19 cellular contexts compared by ENCODE assay signal in the genomic region with DNA sequence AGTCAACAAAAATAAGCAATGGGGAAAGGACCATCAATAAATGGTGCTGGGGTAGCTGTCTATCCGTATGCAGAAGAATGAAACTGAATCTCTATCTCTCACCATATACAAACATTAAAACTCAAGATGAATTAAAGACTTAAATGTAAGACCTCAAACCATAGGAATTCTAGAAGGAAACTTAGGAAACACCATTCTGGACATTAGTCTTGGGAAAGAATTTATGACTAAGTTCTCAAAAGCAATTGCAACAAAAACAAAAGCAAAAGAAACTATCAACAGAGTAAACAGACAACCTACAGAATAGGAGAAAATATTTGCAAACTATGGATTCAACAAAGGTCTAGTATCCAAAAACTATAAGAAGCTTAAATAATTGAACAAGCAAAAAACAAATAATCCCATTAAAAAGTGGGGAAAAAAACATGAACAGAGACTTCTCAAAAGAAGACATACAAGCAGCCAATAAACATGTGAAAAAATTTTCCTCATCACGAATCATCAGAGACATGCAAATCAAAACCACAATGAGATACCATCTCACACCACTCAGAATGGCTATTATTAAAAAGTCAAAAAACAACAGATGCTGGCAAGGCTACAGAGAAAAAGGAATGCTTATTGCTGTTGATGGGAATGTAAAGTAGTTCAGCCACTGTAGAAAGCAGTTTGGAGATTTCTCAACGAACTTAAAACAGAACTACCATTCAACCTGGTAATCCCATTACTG.
"Had no signal": no experiment of that assay in that cellular context is flagged by ENCODE, and none has a peak within 500 bp of the region (broad histone marks: within the 10 kb centered on the region; RNA-seq: fewer than 3 reads in every experiment).

No MANE protein-coding gene starts in this region.

- DNase-seq: activated CD4-positive, alpha-beta T cell treated with anti-CD3 and anti-CD28 coated beads for 48 hours; activated CD8-positive, alpha-beta memory T cell treated with anti-CD3 and anti-CD28 coated beads, Interleukin-2, amount 50 U/mL, for 48 hours; activated CD8-positive, alpha-beta T cell treated with anti-CD3 and anti-CD28 coated beads, Interleukin-2, amount 10 ng/mL, durations not matched to agents 7 days and 5 days; activated naive CD4-positive, alpha-beta T cell treated with anti-CD3 and anti-CD28 coated beads, Interleukin-2, amount 10 ng/mL, durations not matched to agents 7 days and 5 days; amniotic stem cell; brain microvascular endothelial cell; dermis blood vessel endothelial cell; endodermal cell; gastrocnemius medialis; heart right ventricle; islet precursor cell; left ventricle myocardium superior; mesendoderm; sigmoid colon; stimulated activated CD4-positive, alpha-beta T cell treated with anti-CD3 and anti-CD28 coated beads, Interleukin-4, amount 100 ng/mL, for 4 hours; stimulated activated naive CD8-positive, alpha-beta T cell treated with anti-CD3 and anti-CD28 coated beads, Interleukin-15, amount 100 ng/mL, for 72 hours had no signal

- H3K4me1 ChIP-seq: gastrocnemius medialis, heart right ventricle, sigmoid colon had no signal

- H3K4me3 ChIP-seq: gastrocnemius medialis, heart right ventricle, sigmoid colon, thoracic aorta had no signal

- H3K27me3 ChIP-seq: brain microvascular endothelial cell, gastrocnemius medialis, sigmoid colon had no signal

- H3K27ac ChIP-seq: brain microvascular endothelial cell, gastrocnemius medialis, heart right ventricle, sigmoid colon, thoracic aorta had no signal

- ATAC-seq: activated CD8-positive, alpha-beta T cell treated with anti-CD3 and anti-CD28 coated beads, Interleukin-2, amount 10 ng/mL, durations not matched to agents 7 days and 5 days; esophagus mucosa; gastrocnemius medialis; heart right ventricle; left ventricle myocardium superior; stimulated activated naive CD8-positive, alpha-beta T cell treated with anti-CD3 and anti-CD28 coated beads, Interleukin-15, amount 100 ng/mL, for 72 hours; WTC11 had no signal

- H3K36me3 ChIP-seq: brain microvascular endothelial cell, gastrocnemius medialis, heart right ventricle, sigmoid colon, thoracic aorta had no signal

- H3K9me3 ChIP-seq: gastrocnemius medialis, sigmoid colon, thoracic aorta had no signal
